ENCODE assay signal across 7 cellular contexts in genomic region chr11:112797653-112798293, GRCh38.
DNase-seq lines count a peak whose midpoint lies in the region; ATAC-seq and TF ChIP-seq lines count a peak whose summit lies in the region.

No MANE protein-coding gene starts in this region.

- H3K27ac ChIP-seq in GM23248 (no peak overlapping the region), cingulate gyrus (ENCODE audit: low read depth, low read length) (peak overlapping the region; percentile 65)

- no peaks in the 10 kb centered on the region for H3K9me2 ChIP-seq in GM23248 (ENCODE audit: insufficient read depth)

- H4K20me1 ChIP-seq in GM23248 (ENCODE audit: insufficient read depth): no peaks in the 10 kb centered on the region

- no peaks in the 10 kb centered on the region for H3K79me2 ChIP-seq in GM23248 (ENCODE audit: insufficient read depth)

- peaks cover 13 to 19% of the 10 kb centered on the region in 2 donors for H3K4me1 Mint-ChIP-seq in natural killer cell treated with Interleukin-12 subunit alpha and Interleukin-12 subunit beta and Interleukin-15 and Interleukin-18, amount 100 ng/mL, for 72 hours (ENCODE audit: low read depth in 2 of 2)
- no peaks in the 10 kb centered on the region for H3K4me1 Mint-ChIP-seq in osteocyte (ENCODE audit: unreplicated experiment)

- H3K27me3 ChIP-seq in GM23248 (replicated peaks; ENCODE audit: insufficient read depth): no peaks in the 10 kb centered on the region

- no peaks in the 10 kb centered on the region for H3K36me3 ChIP-seq in GM23248 (ENCODE audit: low read depth)

- no peaks in the 10 kb centered on the region for H3K4me1 ChIP-seq in GM23248 (ENCODE audit: insufficient read depth)

- TF ChIP-seq CTCF in osteocyte (IDR thresholded peaks at IDR 0.05): no peak

- peak; percentile 86 to 89 for ATAC-seq in natural killer cell treated with Interleukin-12 subunit alpha and Interleukin-12 subunit beta and Interleukin-15 and Interleukin-18, amount 100 ng/mL, for 72 hours
- no peak for ATAC-seq in GM21381 (IDR thresholded peaks at IDR 0.05; ENCODE audit: unreplicated experiment)

- H3K27ac Mint-ChIP-seq in natural killer cell treated with Interleukin-12 subunit alpha and Interleukin-12 subunit beta and Interleukin-15 and Interleukin-18, amount 100 ng/mL, for 72 hours: peak overlapping the region in 1 of 2 donors; percentile 79
- no peak overlapping the region for H3K27ac Mint-ChIP-seq in osteocyte (ENCODE audit: unreplicated experiment)

- 50 to 51% methylated on average over 14 of the region's 14 CpGs for WGBS in GM23248 (ENCODE audit: low coverage in 1 of 2, low lambda C conversion rate in 2 of 2, missing lambda C conversion rate in 2 of 2), 2 experiments

- peak; percentile 85 for DNase-seq in Daoy (ENCODE audit: low read depth)
- DNase-seq in GM23248: peak; percentile 63
- peak; percentile 79 to 95 for DNase-seq in NCI-H526 (lab: John Stamatoyannopoulos, UW)
- DNase-seq in natural killer cell treated with Interleukin-12 subunit alpha and Interleukin-12 subunit beta and Interleukin-15 and Interleukin-18, amount 100 ng/mL, for 72 hours (ENCODE audit: low spot score): peak; percentile 81
- DNase-seq in osteocyte (ENCODE audit: extremely low spot score, unreplicated experiment): no peak

- in situ Hi-C loops in GM23248 (cut with MboI): loop anchor here (10.0 kb wide), 2 partner anchors 487 to 513 kb away; no protein-coding TSS in a partner anchor

- no peaks in the 10 kb centered on the region for H3K27me3 Mint-ChIP-seq in natural killer cell treated with Interleukin-12 subunit alpha and Interleukin-12 subunit beta and Interleukin-15 and Interleukin-18, amount 100 ng/mL, for 72 hours
- H3K27me3 Mint-ChIP-seq in osteocyte (ENCODE audit: unreplicated experiment): peaks cover 5% of the 10 kb centered on the region

- H2AFZ ChIP-seq in GM23248: no peak overlapping the region

- H3K9me3 Mint-ChIP-seq in natural killer cell treated with Interleukin-12 subunit alpha and Interleukin-12 subunit beta and Interleukin-15 and Interleukin-18, amount 100 ng/mL, for 72 hours: no peaks in the 10 kb centered on the region
- no peaks in the 10 kb centered on the region for H3K9me3 Mint-ChIP-seq in osteocyte (ENCODE audit: unreplicated experiment)

- peak overlapping the region; percentile 75 for H3K4me3 Mint-ChIP-seq in natural killer cell treated with Interleukin-12 subunit alpha and Interleukin-12 subunit beta and Interleukin-15 and Interleukin-18, amount 100 ng/mL, for 72 hours
- H3K4me3 Mint-ChIP-seq in osteocyte (ENCODE audit: unreplicated experiment): no peak overlapping the region

- H3K4me3 ChIP-seq in GM23248: no peak overlapping the region

- H3K9ac ChIP-seq in GM23248: no peak overlapping the region

- no peaks in the 10 kb centered on the region for H3K9me3 ChIP-seq in GM23248 (ENCODE audit: low read depth)

- H3F3A ChIP-seq in GM23248 (ENCODE audit: insufficient read depth): 0 out of 2 replicates have a peak, but pooled peaks cover 11% of the 10 kb centered on the region

- no peaks in the 10 kb centered on the region for H3K36me3 Mint-ChIP-seq in natural killer cell treated with Interleukin-12 subunit alpha and Interleukin-12 subunit beta and Interleukin-15 and Interleukin-18, amount 100 ng/mL, for 72 hours
- no peaks in the 10 kb centered on the region for H3K36me3 Mint-ChIP-seq in osteocyte (ENCODE audit: unreplicated experiment)

- H3K4me2 ChIP-seq in GM23248 (ENCODE audit: unreplicated experiment): no peak overlapping the region
